1 cellular context compared by ENCODE assay signal in the genomic region with DNA sequence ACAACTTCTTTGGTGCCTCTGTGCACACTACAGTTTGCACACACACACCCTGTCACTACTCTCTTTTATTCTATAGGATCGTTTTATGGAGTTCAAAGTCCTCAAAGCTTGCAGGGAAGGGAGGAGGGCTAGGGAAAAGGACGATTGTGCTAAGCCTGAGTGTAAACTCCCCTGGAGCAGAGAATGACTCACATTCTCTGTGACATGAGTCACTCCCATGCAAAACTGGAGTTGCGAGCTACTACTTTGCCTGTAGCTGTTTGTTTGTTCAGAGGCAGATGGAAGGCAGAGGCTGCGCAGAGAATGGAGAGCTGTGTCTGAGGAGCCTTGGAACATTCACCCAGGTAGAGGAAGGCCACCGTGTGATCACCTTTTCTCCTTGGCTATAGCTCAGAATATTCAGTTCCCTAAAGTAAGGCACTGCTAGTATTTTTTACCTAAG.
TF ChIP-seq lines count a peak whose summit lies in the region.

No MANE protein-coding gene starts in this region.

TF ChIP-seq in HepG2, 621 proteins besides CTCF, POLR2A, EP300 and RAD21 (continued from another document and continues in another):
- TF ChIP-seq KLF16 (CRISPR knock-in tag; IDR thresholded peaks at IDR 0.05) (peak in 1 of 2 experiments; percentile 75; a peak in 1 of 4 replicates), TEAD2 (CRISPR knock-in tag; IDR thresholded peaks at IDR 0.05) (no peak), SRSF4 (IDR thresholded peaks at IDR 0.05; ENCODE audit: low read depth, low read length, poor library complexity, severe bottlenecking) (no peak), ZNF549 (CRISPR knock-in tag; IDR thresholded peaks at IDR 0.05) (no peak), PRPF4 (IDR thresholded peaks at IDR 0.05; ENCODE audit: low read depth, low read length, poor library complexity, severe bottlenecking) (no peak), TOE1 (CRISPR knock-in tag; IDR thresholded peaks at IDR 0.05) (no peak), TCF7L2 (IDR thresholded peaks at IDR 0.05; ENCODE audit: low read depth, low read length) (no peak), ZNF138 (CRISPR knock-in tag; IDR thresholded peaks at IDR 0.05; ENCODE audit: low read depth) (no peak), ZNF333 (CRISPR knock-in tag; IDR thresholded peaks at IDR 0.05; ENCODE audit: borderline replicate concordance) (no peak), KDM4B (CRISPR knock-in tag; IDR thresholded peaks at IDR 0.05) (peak; percentile 86; the same call in 1 of the 2 replicates), ATF7 (IDR thresholded peaks at IDR 0.05) (peak; percentile 33; the same call in 1 of the 2 replicates), ATF7 (CRISPR knock-in tag; IDR thresholded peaks at IDR 0.05) (peak; percentile 48; the same call in 1 of the 2 replicates), REPIN1 (CRISPR knock-in tag; IDR thresholded peaks at IDR 0.05; ENCODE audit: borderline replicate concordance, low read depth) (0 out of 2 replicates have a peak, but pooled peaks have one; percentile 59), SOX13 (IDR thresholded peaks at IDR 0.05) (no peak), SOX13 (CRISPR knock-in tag; conservative IDR thresholded peaks at IDR 0.05 in 1 of 2, IDR thresholded peaks at IDR 0.05 in 1 of 2) (peak in 1 of 2 experiments; percentile 87; a peak in 2 of 4 replicates), ZNF569 (CRISPR knock-in tag; IDR thresholded peaks at IDR 0.05; ENCODE audit: borderline replicate concordance) (no peak), ZNF101 (CRISPR knock-in tag; IDR thresholded peaks at IDR 0.05; ENCODE audit: borderline replicate concordance, low read depth) (no peak), ASH2L (IDR thresholded peaks at IDR 0.05; ENCODE audit: insufficient read length, low read depth, low read length) (peak; percentile 62), ZBTB4 (CRISPR knock-in tag; IDR thresholded peaks at IDR 0.05; ENCODE audit: borderline replicate concordance) (no peak), NFIC (IDR thresholded peaks at IDR 0.05; ENCODE audit: low read length) (peak; percentile 47; the same call in 1 of the 2 replicates), NCOR1 (IDR thresholded peaks at IDR 0.05; ENCODE audit: borderline replicate concordance, low read length) (peak; percentile 70; the same call in 1 of the 2 replicates), XRCC5 (optimal IDR thresholded peaks at IDR 0.05; ENCODE audit: low read length) (peak; percentile 93), RARA (CRISPR knock-in tag; IDR thresholded peaks at IDR 0.05) (peak; percentile 51), GATAD2A (CRISPR knock-in tag; IDR thresholded peaks at IDR 0.05) (peak; percentile 96), TRIM22 (IDR thresholded peaks at IDR 0.05) (no peak), HOXA3 (CRISPR knock-in tag; IDR thresholded peaks at IDR 0.05) (peak; percentile 63; the same call in 1 of the 2 replicates), ZNF574 (CRISPR knock-in tag; IDR thresholded peaks at IDR 0.05) (peak; percentile 60), FOSL1 (CRISPR knock-in tag; IDR thresholded peaks at IDR 0.05; ENCODE audit: borderline replicate concordance) (peak; percentile 95), ZMAT3 (CRISPR knock-in tag; conservative IDR thresholded peaks at IDR 0.05) (no peak)
- TF ChIP-seq, protein P1, sequence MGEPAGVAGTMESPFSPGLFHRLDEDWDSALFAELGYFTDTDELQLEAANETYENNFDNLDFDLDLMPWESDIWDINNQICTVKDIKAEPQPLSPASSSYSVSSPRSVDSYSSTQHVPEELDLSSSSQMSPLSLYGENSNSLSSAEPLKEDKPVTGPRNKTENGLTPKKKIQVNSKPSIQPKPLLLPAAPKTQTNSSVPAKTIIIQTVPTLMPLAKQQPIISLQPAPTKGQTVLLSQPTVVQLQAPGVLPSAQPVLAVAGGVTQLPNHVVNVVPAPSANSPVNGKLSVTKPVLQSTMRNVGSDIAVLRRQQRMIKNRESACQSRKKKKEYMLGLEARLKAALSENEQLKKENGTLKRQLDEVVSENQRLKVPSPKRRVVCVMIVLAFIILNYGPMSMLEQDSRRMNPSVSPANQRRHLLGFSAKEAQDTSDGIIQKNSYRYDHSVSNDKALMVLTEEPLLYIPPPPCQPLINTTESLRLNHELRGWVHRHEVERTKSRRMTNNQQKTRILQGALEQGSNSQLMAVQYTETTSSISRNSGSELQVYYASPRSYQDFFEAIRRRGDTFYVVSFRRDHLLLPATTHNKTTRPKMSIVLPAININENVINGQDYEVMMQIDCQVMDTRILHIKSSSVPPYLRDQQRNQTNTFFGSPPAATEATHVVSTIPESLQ (CRISPR knock-in tag; conservative IDR thresholded peaks at IDR 0.05) = no peak
- TF ChIP-seq, protein P2, sequence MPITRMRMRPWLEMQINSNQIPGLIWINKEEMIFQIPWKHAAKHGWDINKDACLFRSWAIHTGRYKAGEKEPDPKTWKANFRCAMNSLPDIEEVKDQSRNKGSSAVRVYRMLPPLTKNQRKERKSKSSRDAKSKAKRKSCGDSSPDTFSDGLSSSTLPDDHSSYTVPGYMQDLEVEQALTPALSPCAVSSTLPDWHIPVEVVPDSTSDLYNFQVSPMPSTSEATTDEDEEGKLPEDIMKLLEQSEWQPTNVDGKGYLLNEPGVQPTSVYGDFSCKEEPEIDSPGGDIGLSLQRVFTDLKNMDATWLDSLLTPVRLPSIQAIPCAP (CRISPR knock-in tag; IDR thresholded peaks at IDR 0.05; ENCODE audit: low read depth) = no peak
- TF ChIP-seq, protein P3, sequence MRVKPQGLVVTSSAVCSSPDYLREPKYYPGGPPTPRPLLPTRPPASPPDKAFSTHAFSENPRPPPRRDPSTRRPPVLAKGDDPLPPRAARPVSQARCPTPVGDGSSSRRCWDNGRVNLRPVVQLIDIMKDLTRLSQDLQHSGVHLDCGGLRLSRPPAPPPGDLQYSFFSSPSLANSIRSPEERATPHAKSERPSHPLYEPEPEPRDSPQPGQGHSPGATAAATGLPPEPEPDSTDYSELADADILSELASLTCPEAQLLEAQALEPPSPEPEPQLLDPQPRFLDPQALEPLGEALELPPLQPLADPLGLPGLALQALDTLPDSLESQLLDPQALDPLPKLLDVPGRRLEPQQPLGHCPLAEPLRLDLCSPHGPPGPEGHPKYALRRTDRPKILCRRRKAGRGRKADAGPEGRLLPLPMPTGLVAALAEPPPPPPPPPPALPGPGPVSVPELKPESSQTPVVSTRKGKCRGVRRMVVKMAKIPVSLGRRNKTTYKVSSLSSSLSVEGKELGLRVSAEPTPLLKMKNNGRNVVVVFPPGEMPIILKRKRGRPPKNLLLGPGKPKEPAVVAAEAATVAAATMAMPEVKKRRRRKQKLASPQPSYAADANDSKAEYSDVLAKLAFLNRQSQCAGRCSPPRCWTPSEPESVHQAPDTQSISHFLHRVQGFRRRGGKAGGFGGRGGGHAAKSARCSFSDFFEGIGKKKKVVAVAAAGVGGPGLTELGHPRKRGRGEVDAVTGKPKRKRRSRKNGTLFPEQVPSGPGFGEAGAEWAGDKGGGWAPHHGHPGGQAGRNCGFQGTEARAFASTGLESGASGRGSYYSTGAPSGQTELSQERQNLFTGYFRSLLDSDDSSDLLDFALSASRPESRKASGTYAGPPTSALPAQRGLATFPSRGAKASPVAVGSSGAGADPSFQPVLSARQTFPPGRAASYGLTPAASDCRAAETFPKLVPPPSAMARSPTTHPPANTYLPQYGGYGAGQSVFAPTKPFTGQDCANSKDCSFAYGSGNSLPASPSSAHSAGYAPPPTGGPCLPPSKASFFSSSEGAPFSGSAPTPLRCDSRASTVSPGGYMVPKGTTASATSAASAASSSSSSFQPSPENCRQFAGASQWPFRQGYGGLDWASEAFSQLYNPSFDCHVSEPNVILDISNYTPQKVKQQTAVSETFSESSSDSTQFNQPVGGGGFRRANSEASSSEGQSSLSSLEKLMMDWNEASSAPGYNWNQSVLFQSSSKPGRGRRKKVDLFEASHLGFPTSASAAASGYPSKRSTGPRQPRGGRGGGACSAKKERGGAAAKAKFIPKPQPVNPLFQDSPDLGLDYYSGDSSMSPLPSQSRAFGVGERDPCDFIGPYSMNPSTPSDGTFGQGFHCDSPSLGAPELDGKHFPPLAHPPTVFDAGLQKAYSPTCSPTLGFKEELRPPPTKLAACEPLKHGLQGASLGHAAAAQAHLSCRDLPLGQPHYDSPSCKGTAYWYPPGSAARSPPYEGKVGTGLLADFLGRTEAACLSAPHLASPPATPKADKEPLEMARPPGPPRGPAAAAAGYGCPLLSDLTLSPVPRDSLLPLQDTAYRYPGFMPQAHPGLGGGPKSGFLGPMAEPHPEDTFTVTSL (CRISPR knock-in tag; IDR thresholded peaks at IDR 0.05; ENCODE audit: borderline replicate concordance) = peak; percentile 90; the same call in 1 of the 2 replicates
